8 cellular contexts compared by ENCODE assay signal in genomic region chr13:45464687-45465453, GRCh38. TPM values are rescaled to one million over a fixed set of nuclear protein-coding genes. Genes with fewer than 3 reads are reported as not detected.
A peak's percentile ranks its signal among the peaks of the same experiment; 100 is the strongest.
DNase-seq lines count a peak whose midpoint lies in the region; ATAC-seq and TF ChIP-seq lines count a peak whose summit lies in the region.

COG3 (plus strand) TSS chr13:45464939; CDS start chr13:45465037, 98 bp downstream.

- H3K4me3 ChIP-seq in GM08714 (ENCODE audit: low read length) (peak within 1 kb of the TSS; percentile 69), SK-N-SH (ENCODE audit: low read depth in 2 of 2, low read length in 1 of 2) (peak within 1 kb of the TSS; percentile 88 to 99), gastroesophageal sphincter (peak within 1 kb of the TSS; percentile 73 to 99), neutrophil (ENCODE audit: low read depth in 1 of 2, low read length in 1 of 2) (peak within 1 kb of the TSS; percentile 82 to 97)

- ATAC-seq in HG02571 (IDR thresholded peaks at IDR 0.05; ENCODE audit: unreplicated experiment), result peak; percentile 92
- peak; percentile 100 for ATAC-seq in gastroesophageal sphincter

- H2AFZ ChIP-seq in SK-N-SH (ENCODE audit: low read depth), result peak within 1 kb of the TSS; percentile 94

- WGBS in SK-N-SH (ENCODE audit: low lambda C conversion rate), result 1% methylated on average over 30 of the region's 63 CpGs
- WGBS in gastroesophageal sphincter (ENCODE audit: low coverage in 1 of 2), 2 donors, result 0% methylated on average over 7 to 13 of the region's 63 CpGs

- H3K27me3 ChIP-seq in SK-N-SH (ENCODE audit: insufficient read depth), result no peaks in the 10 kb centered on the region
- peaks cover 3% of the 10 kb centered on the region for H3K27me3 ChIP-seq in gastroesophageal sphincter
- H3K27me3 ChIP-seq in neutrophil, result no peaks in the 10 kb centered on the region

- peaks cover 43% of the 10 kb centered on the region for H4K20me1 ChIP-seq in SK-N-SH (ENCODE audit: insufficient read depth)

- peak in 1 of 2 experiments; percentile 4; a peak in 1 of 4 replicates for TF ChIP-seq EP300 in SK-N-SH (IDR thresholded peaks at IDR 0.05; ENCODE audit: borderline replicate concordance in 1 of 2, low read depth in 1 of 2, low read length in 1 of 2)
- no peak for TF ChIP-seq EP300 in gastroesophageal sphincter (IDR thresholded peaks at IDR 0.05)

- DNase-seq in NCI-H1048 (lab: John Stamatoyannopoulos, UW) (peak; percentile 17), SK-N-SH (peak; percentile 96), substantia nigra (lab: John Stamatoyannopoulos, UW) (peak; percentile 45 to 96 (median 91))
- peak; percentile 95 for DNase-seq in activated naive CD4-positive, alpha-beta T cell treated with anti-CD3 and anti-CD28 coated beads, Interleukin-2, amount 50 U/mL, for 16 hours

- CTCF ChIA-PET in SK-N-SH (lab: Yijun Ruan, JAX), result interaction anchor here (0.7 to 1.0 kb wide), 2 partner anchors 11 to 24 kb away, joined by 3 read pairs; no protein-coding TSS in a partner anchor

- peak within 1 kb of the TSS; percentile 86 for H3K4me2 ChIP-seq in SK-N-SH

- H3K9ac ChIP-seq in SK-N-SH, result peak within 1 kb of the TSS; percentile 94

- no peak; the same call in 1 of the 2 replicates for TF ChIP-seq RAD21 in SK-N-SH (IDR thresholded peaks at IDR 0.05; ENCODE audit: low read length)

- H3K9me3 ChIP-seq in SK-N-SH (no peaks in the 10 kb centered on the region), gastroesophageal sphincter (no peaks in the 10 kb centered on the region), neutrophil (no peaks in the 10 kb centered on the region)

- H3K9me2 ChIP-seq in SK-N-SH, result no peaks in the 10 kb centered on the region

- H3K4me1 ChIP-seq in SK-N-SH (ENCODE audit: control insufficient read depth in 1 of 2, insufficient read depth in 2 of 2, low read depth in 1 of 2, low read length in 1 of 2), result peaks cover 5 to 16% of the 10 kb centered on the region in 2 experiments; a peak in 3 of 4 replicates
- peaks cover 0 to 45% (median 10%) of the 10 kb centered on the region in 3 donors for H3K4me1 ChIP-seq in gastroesophageal sphincter
- H3K4me1 ChIP-seq in neutrophil (ENCODE audit: control insufficient read depth in 1 of 2, insufficient read depth in 1 of 2, low read depth in 1 of 2, low read length in 1 of 2), result peaks cover 15 to 37% of the 10 kb centered on the region in 2 experiments

- H3K36me3 ChIP-seq in SK-N-SH (replicated peaks in 1 of 2; ENCODE audit: control insufficient read depth in 1 of 2, insufficient read depth in 2 of 2, low read length in 1 of 2), result peaks cover 4 to 19% of the 10 kb centered on the region in 2 experiments
- no peaks in the 10 kb centered on the region for H3K36me3 ChIP-seq in gastroesophageal sphincter
- no peaks in the 10 kb centered on the region for H3K36me3 ChIP-seq in neutrophil

- TF ChIP-seq CTCF in SK-N-SH (IDR thresholded peaks at IDR 0.05) (no peak; the same call in 1 of the 2 replicates), gastroesophageal sphincter (IDR thresholded peaks at IDR 0.05) (peak in 2 of 4 experiments; percentile 25 to 62), neutrophil (IDR thresholded peaks at IDR 0.05) (peak; percentile 14)

- peak; percentile 52 to 62 for TF ChIP-seq POLR2A in gastroesophageal sphincter (IDR thresholded peaks at IDR 0.05)

- POLR2A ChIA-PET in SK-N-SH (lab: Yijun Ruan, JAX), result interaction anchor here (1.0 to 1.4 kb wide), 2 partner anchors 124 to 125 kb away, joined by 4 to 7 read pairs; partner anchors contain the start of gene TPT1

- peaks cover 55% of the 10 kb centered on the region for H3K79me2 ChIP-seq in SK-N-SH (ENCODE audit: insufficient read depth)

- peaks cover 16% of the 10 kb centered on the region for H3F3A ChIP-seq in SK-N-SH (replicated peaks; ENCODE audit: insufficient read depth)

- peak within 1 kb of the TSS; percentile 91 to 94 for H3K27ac ChIP-seq in SK-N-SH (ENCODE audit: low read depth in 2 of 2, low read length in 1 of 2)
- H3K27ac ChIP-seq in gastroesophageal sphincter, result peak within 1 kb of the TSS; percentile 75 to 95 (median 94)
- peak within 1 kb of the TSS; percentile 91 for H3K27ac ChIP-seq in neutrophil
- peak within 1 kb of the TSS; percentile 77 for H3K27ac ChIP-seq in substantia nigra (ENCODE audit: low read depth, low read length, poor library complexity, severe bottlenecking)

TF ChIP-seq in SK-N-SH, 30 proteins besides CTCF, POLR2A, EP300 and RAD21 (continues in another document):
- no peak for TF ChIP-seq FOSL2 (IDR thresholded peaks at IDR 0.05; ENCODE audit: borderline replicate concordance, low read depth)
- TF ChIP-seq REST (IDR thresholded peaks at IDR 0.05; ENCODE audit: low read depth, low read length), result no peak
- no peak for TF ChIP-seq USF1 (IDR thresholded peaks at IDR 0.05; ENCODE audit: borderline replicate concordance, low read depth)
- TF ChIP-seq MEF2A (IDR thresholded peaks at IDR 0.05; ENCODE audit: borderline replicate concordance, low read depth), result no peak
- TF ChIP-seq GABPA (IDR thresholded peaks at IDR 0.05; ENCODE audit: low read depth), result peak; percentile 99
- peak; percentile 61; the same call in 1 of the 2 replicates for TF ChIP-seq SIN3A (IDR thresholded peaks at IDR 0.05; ENCODE audit: borderline replicate concordance, low read depth, low read length)
- no peak for TF ChIP-seq RXRA (IDR thresholded peaks at IDR 0.05; ENCODE audit: borderline replicate concordance, low read depth)
- TF ChIP-seq USF2 (IDR thresholded peaks at IDR 0.05; ENCODE audit: borderline replicate concordance, low read depth, low read length), result no peak
- TF ChIP-seq NRF1 (IDR thresholded peaks at IDR 0.05; ENCODE audit: low read depth, low read length), result no peak
- peak; percentile 22; the same call in 1 of the 2 replicates for TF ChIP-seq FOXJ3 (CRISPR knock-in tag; IDR thresholded peaks at IDR 0.05)
- no peak for TF ChIP-seq GATA2 (CRISPR knock-in tag; IDR thresholded peaks at IDR 0.05)
- no peak for TF ChIP-seq POLR2AphosphoS5 (IDR thresholded peaks at IDR 0.05; ENCODE audit: low read depth, low read length)
- TF ChIP-seq TEAD4 (IDR thresholded peaks at IDR 0.05; ENCODE audit: borderline replicate concordance, insufficient read depth), result no peak
- peak; percentile 91 for TF ChIP-seq ELF1 (IDR thresholded peaks at IDR 0.05)
- TF ChIP-seq TAF1 (IDR thresholded peaks at IDR 0.05; ENCODE audit: borderline replicate concordance, low read depth, low read length), result peak; percentile 77; the same call in 1 of the 2 replicates
- peak; percentile 73 for TF ChIP-seq MXI1 (IDR thresholded peaks at IDR 0.05; ENCODE audit: low read depth, low read length)
- no peak for TF ChIP-seq NFIC (IDR thresholded peaks at IDR 0.05; ENCODE audit: borderline replicate concordance)
- TF ChIP-seq IRF3 (IDR thresholded peaks at IDR 0.05; ENCODE audit: low read depth, low read length), result no peak
- TF ChIP-seq TCF12 (IDR thresholded peaks at IDR 0.05), result peak; percentile 52

RNA-seq across cellular contexts. Expression of gene COG3, which starts in this region (rescaled TPM):
- 25.6 and 58.9 TPM in 2 replicates for polyA plus RNA-seq in SK-N-SH (2012; rRNA removed)
- 20.8 and 27.4 TPM in 2 replicates for polyA plus RNA-seq in SK-N-SH (2012; cell fraction: cytosol; rRNA removed)
- polyA plus RNA-seq in SK-N-SH (2012; cell fraction: nucleus; rRNA removed), result 53.1 and 53.7 TPM in 2 replicates
- total RNA-seq in gastroesophageal sphincter, result 10 to 100 TPM; 19.4 to 30.0 (median 21.3) TPM

Comparison
In these comparisons a context has a peak if more than half of its experiments do, and no peak if none do; other contexts are left out.
1. Peak in every context shown above with its lines: DNase-seq, ATAC-seq, H3K4me3 ChIP-seq and H3K27ac ChIP-seq.
2. DNase-seq: peak in every context shown above with its lines; median percentile 96 in SK-N-SH; 95 in activated naive CD4-positive, alpha-beta T cell treated with anti-CD3 and anti-CD28 coated beads, Interleukin-2, amount 50 U/mL, for 16 hours; 91 in substantia nigra; 17 in NCI-H1048.